1 cellular context compared by ENCODE assay signal in genomic region chr6:49522710-49523593, GRCh38.
A peak's percentile ranks its signal among the peaks of the same experiment; 100 is the strongest.
TF ChIP-seq lines count a peak whose summit lies in the region.

No MANE protein-coding gene starts in this region.

TF ChIP-seq in HepG2, 621 proteins besides CTCF, POLR2A, EP300 and RAD21 (continued from another document and continues in another):
- TF ChIP-seq ZNF414 (CRISPR knock-in tag; IDR thresholded peaks at IDR 0.05) (peak; percentile 85), SIN3B (IDR thresholded peaks at IDR 0.05; ENCODE audit: low read length) (no peak), ZFP1 (CRISPR knock-in tag; IDR thresholded peaks at IDR 0.05) (peak; percentile 84; the same call in 1 of the 2 replicates), PHF20 (CRISPR knock-in tag; IDR thresholded peaks at IDR 0.05) (no peak), HNRNPH1 (optimal IDR thresholded peaks at IDR 0.05; ENCODE audit: low read depth, low read length) (no peak), LRRFIP1 (CRISPR knock-in tag; conservative IDR thresholded peaks at IDR 0.05) (no peak), ZNF260 (CRISPR knock-in tag; IDR thresholded peaks at IDR 0.05; ENCODE audit: borderline replicate concordance, low read depth) (no peak), ZNF326 (CRISPR knock-in tag; IDR thresholded peaks at IDR 0.05; ENCODE audit: borderline replicate concordance) (no peak), KDM6A (CRISPR knock-in tag; IDR thresholded peaks at IDR 0.05; ENCODE audit: low read depth) (peak; percentile 99), ZNF660 (CRISPR knock-in tag; IDR thresholded peaks at IDR 0.05; ENCODE audit: borderline replicate concordance, low read depth) (no peak), KAT2B (IDR thresholded peaks at IDR 0.05; ENCODE audit: borderline replicate concordance, low read depth, low read length) (no peak; the same call in 1 of the 2 replicates), ATRX (CRISPR knock-in tag; IDR thresholded peaks at IDR 0.05; ENCODE audit: borderline replicate concordance) (no peak), ZNF234 (CRISPR knock-in tag; conservative IDR thresholded peaks at IDR 0.05) (no peak), GABPB1 (CRISPR knock-in tag; IDR thresholded peaks at IDR 0.05) (peak; percentile 34; the same call in 1 of the 2 replicates), ZNF280B (CRISPR knock-in tag; IDR thresholded peaks at IDR 0.05; ENCODE audit: borderline replicate concordance) (no peak), ZNF484 (CRISPR knock-in tag; IDR thresholded peaks at IDR 0.05; ENCODE audit: borderline replicate concordance, low read depth) (no peak), ZNF496 (CRISPR knock-in tag; IDR thresholded peaks at IDR 0.05; ENCODE audit: insufficient replicate concordance) (no peak), CBX5 (CRISPR knock-in tag; IDR thresholded peaks at IDR 0.05; ENCODE audit: borderline replicate concordance) (peak; percentile 81; the same call in 1 of the 2 replicates), ZNF567 (CRISPR knock-in tag; IDR thresholded peaks at IDR 0.05; ENCODE audit: borderline replicate concordance) (no peak), HNRNPLL (IDR thresholded peaks at IDR 0.05; ENCODE audit: low read depth, low read length, poor library complexity, severe bottlenecking) (no peak), AFF4 (CRISPR knock-in tag; IDR thresholded peaks at IDR 0.05) (no peak), NFE2L1 (CRISPR knock-in tag; IDR thresholded peaks at IDR 0.05; ENCODE audit: borderline replicate concordance) (no peak), ZNF235 (CRISPR knock-in tag; IDR thresholded peaks at IDR 0.05; ENCODE audit: borderline replicate concordance) (no peak), ZNF430 (CRISPR knock-in tag; IDR thresholded peaks at IDR 0.05) (0 out of 2 replicates have a peak, but pooled peaks have one; percentile 33), ZFP36 (IDR thresholded peaks at IDR 0.05; ENCODE audit: borderline replicate concordance, low read depth, low read length, partially characterized antibody) (peak; percentile 80), ZBTB20 (CRISPR knock-in tag; IDR thresholded peaks at IDR 0.05; ENCODE audit: borderline replicate concordance, low read depth) (peak; percentile 82; the same call in 1 of the 2 replicates), SNAPC4 (CRISPR knock-in tag; IDR thresholded peaks at IDR 0.05) (0 out of 2 replicates have a peak, but pooled peaks have one; percentile 44), NFRKB (IDR thresholded peaks at IDR 0.05) (no peak), KDM5B (CRISPR knock-in tag; IDR thresholded peaks at IDR 0.05; ENCODE audit: borderline replicate concordance) (no peak), SIX4 (CRISPR knock-in tag; IDR thresholded peaks at IDR 0.05) (peak; percentile 87), ERF (CRISPR knock-in tag; IDR thresholded peaks at IDR 0.05) (peak; percentile 90), RNF2 (conservative IDR thresholded peaks at IDR 0.05; ENCODE audit: low read depth) (no peak), IRF1 (CRISPR knock-in tag; IDR thresholded peaks at IDR 0.05; ENCODE audit: low read depth) (no peak), ZNF784 (CRISPR knock-in tag; IDR thresholded peaks at IDR 0.05; ENCODE audit: borderline replicate concordance) (peak; percentile 77), ZNF800 (CRISPR knock-in tag; IDR thresholded peaks at IDR 0.05) (peak; percentile 38; the same call in 1 of the 2 replicates), ZNF577 (CRISPR knock-in tag; IDR thresholded peaks at IDR 0.05; ENCODE audit: borderline replicate concordance, low read depth) (no peak), MTF1 (CRISPR knock-in tag; IDR thresholded peaks at IDR 0.05) (no peak), HDAC6 (IDR thresholded peaks at IDR 0.05; ENCODE audit: low read depth, low read length) (no peak), ZNF24 (IDR thresholded peaks at IDR 0.05) (0 out of 2 replicates have a peak, but pooled peaks have one; percentile 18), E2F2 (CRISPR knock-in tag; IDR thresholded peaks at IDR 0.05; ENCODE audit: borderline replicate concordance) (no peak), MLX (CRISPR knock-in tag; IDR thresholded peaks at IDR 0.05) (peak; percentile 97), FOXO1 (CRISPR knock-in tag; IDR thresholded peaks at IDR 0.05) (peak; percentile 65; the same call in 1 of the 2 replicates), ZNF556 (CRISPR knock-in tag; IDR thresholded peaks at IDR 0.05; ENCODE audit: borderline replicate concordance) (peak; percentile 75; the same call in 1 of the 2 replicates)
